36 cellular contexts compared by ENCODE assay signal in genomic region chr17:61167050-61167449, GRCh38.
"Had no signal": no experiment of that assay in that cellular context is flagged by ENCODE, and none has a peak within 500 bp of the region (broad histone marks: within the 10 kb centered on the region; RNA-seq: fewer than 3 reads in every experiment).

No MANE protein-coding gene starts in this region.

- H3K4me3 Mint-ChIP-seq: activated CD4-positive, alpha-beta memory T cell treated with anti-CD3 and anti-CD28 coated beads, Interleukin-2, amount 10 ng/mL, durations not matched to agents 7 days and 5 days; activated CD4-positive, alpha-beta T cell treated with anti-CD3 and anti-CD28 coated beads, Interleukin-2, amount 10 ng/mL, durations not matched to agents 7 days and 5 days; activated naive CD4-positive, alpha-beta T cell treated with anti-CD3 and anti-CD28 coated beads, Interleukin-2, amount 10 ng/mL, durations not matched to agents 7 days and 5 days; activated naive CD8-positive, alpha-beta T cell treated with anti-CD3 and anti-CD28 coated beads, Interleukin-2, amount 10 ng/mL, durations not matched to agents 7 days and 5 days; activated T-cell treated with anti-CD3 and anti-CD28 coated beads, Interleukin-2, amount 50 U/mL, for 24 hours; activated T-cell treated with anti-CD3 and anti-CD28 coated beads, Interleukin-2, amount 50 U/mL, for 72 hours; central memory CD8-positive, alpha-beta T cell; dendritic cell treated with granulocyte-macrophage colony-stimulating factor and Interleukin-4, amounts not matched to agents 40 ng/mL and 50 ng/mL, for 4 days; endodermal cell; T-helper 17 cell; T-helper 2 cell treated with Interferon-gamma antibody and Interleukin-4, amounts not matched to agents 5 μg/mL and 100 μg/mL, for 36 hours; WTC11 had no signal

- H3K9me3 ChIP-seq: gastrocnemius medialis had no signal

- ATAC-seq: activated naive CD4-positive, alpha-beta T cell treated with anti-CD3 and anti-CD28 coated beads, Interleukin-2, amount 50 U/mL, for 72 hours; activated T-cell treated with anti-CD3 and anti-CD28 coated beads, Interleukin-2, amount 50 U/mL, for 72 hours; esophagus mucosa; foreskin keratinocyte; gastrocnemius medialis; heart left ventricle; T-helper 17 cell; WTC11 had no signal

- H3K9me3 Mint-ChIP-seq: activated CD4-positive, alpha-beta T cell treated with anti-CD3 and anti-CD28 coated beads, Interleukin-2, amount 10 ng/mL, durations not matched to agents 7 days and 5 days; dendritic cell treated with granulocyte-macrophage colony-stimulating factor and Interleukin-4, amounts not matched to agents 40 ng/mL and 50 ng/mL, for 4 days had no signal

- DNase-seq: activated CD4-positive, alpha-beta memory T cell treated with anti-CD3 and anti-CD28 coated beads, Interleukin-2, amount 10 ng/mL, durations not matched to agents 7 days and 5 days; activated CD4-positive, alpha-beta T cell treated with anti-CD3 and anti-CD28 coated beads for 1 hour; activated CD4-positive, alpha-beta T cell treated with anti-CD3 and anti-CD28 coated beads for 4 hours; activated CD4-positive, alpha-beta T cell treated with anti-CD3 and anti-CD28 coated beads, Interleukin-2, amount 10 ng/mL, durations not matched to agents 7 days and 5 days; activated CD4-positive, alpha-beta T cell treated with anti-CD3 and anti-CD28 coated beads, Interleukin-2, amount 50 U/mL, for 4 hours; activated CD8-positive, alpha-beta memory T cell treated with anti-CD3 and anti-CD28 coated beads, Interleukin-2, amount 50 U/mL, for 48 hours; activated gamma-delta T cell; activated naive CD4-positive, alpha-beta T cell; activated naive CD4-positive, alpha-beta T cell treated with anti-CD3 and anti-CD28 coated beads, Interleukin-2, amount 10 ng/mL, durations not matched to agents 7 days and 5 days; activated naive CD8-positive, alpha-beta T cell treated with anti-CD3 and anti-CD28 coated beads, Interleukin-2, amount 10 ng/mL, durations not matched to agents 7 days and 5 days; activated T-cell treated with anti-CD3 and anti-CD28 coated beads for 4 hours; activated T-cell treated with anti-CD3 and anti-CD28 coated beads, Interleukin-2, amount 50 U/mL, for 24 hours; activated T-cell treated with anti-CD3 and anti-CD28 coated beads, Interleukin-2, amount 50 U/mL, for 72 hours; amniotic stem cell; anterior cingulate cortex; brain microvascular endothelial cell; dorsolateral prefrontal cortex; effector memory CD4-positive, alpha-beta T cell; endodermal cell; foreskin keratinocyte; gastrocnemius medialis; glutamatergic neuron; heart left ventricle; T-helper 1 cell; T-helper 17 cell; T1000 had no signal

- H3K27me3 Mint-ChIP-seq: activated CD4-positive, alpha-beta memory T cell treated with anti-CD3 and anti-CD28 coated beads, Interleukin-2, amount 10 ng/mL, durations not matched to agents 7 days and 5 days; activated CD4-positive, alpha-beta T cell treated with anti-CD3 and anti-CD28 coated beads, Interleukin-2, amount 10 ng/mL, durations not matched to agents 7 days and 5 days; activated naive CD4-positive, alpha-beta T cell treated with anti-CD3 and anti-CD28 coated beads, Interleukin-2, amount 10 ng/mL, durations not matched to agents 7 days and 5 days; activated naive CD8-positive, alpha-beta T cell treated with anti-CD3 and anti-CD28 coated beads, Interleukin-2, amount 10 ng/mL, durations not matched to agents 7 days and 5 days; activated T-cell treated with anti-CD3 and anti-CD28 coated beads, Interleukin-2, amount 50 U/mL, for 24 hours; central memory CD8-positive, alpha-beta T cell; dendritic cell treated with granulocyte-macrophage colony-stimulating factor and Interleukin-4, amounts not matched to agents 40 ng/mL and 50 ng/mL, for 4 days; T-helper 17 cell had no signal

- H3K4me1 ChIP-seq: foreskin keratinocyte, gastrocnemius medialis, heart left ventricle had no signal

- H3K4me1 Mint-ChIP-seq: activated naive CD4-positive, alpha-beta T cell treated with anti-CD3 and anti-CD28 coated beads, Interleukin-2, amount 10 ng/mL, durations not matched to agents 7 days and 5 days; activated naive CD8-positive, alpha-beta T cell treated with anti-CD3 and anti-CD28 coated beads, Interleukin-2, amount 10 ng/mL, durations not matched to agents 7 days and 5 days; central memory CD8-positive, alpha-beta T cell had no signal

- FAIRE-seq: astrocyte, bronchial epithelial cell had no signal

- H3K4me3 ChIP-seq: coronary artery, dorsolateral prefrontal cortex, gastrocnemius medialis, heart left ventricle had no signal

- H3K27ac Mint-ChIP-seq: activated CD4-positive, alpha-beta memory T cell treated with anti-CD3 and anti-CD28 coated beads, Interleukin-2, amount 10 ng/mL, durations not matched to agents 7 days and 5 days; activated CD4-positive, alpha-beta T cell treated with anti-CD3 and anti-CD28 coated beads, Interleukin-2, amount 10 ng/mL, durations not matched to agents 7 days and 5 days; activated naive CD4-positive, alpha-beta T cell treated with anti-CD3 and anti-CD28 coated beads, Interleukin-2, amount 10 ng/mL, durations not matched to agents 7 days and 5 days; activated naive CD4-positive, alpha-beta T cell treated with anti-CD3 and anti-CD28 coated beads, Interleukin-2, amount 50 U/mL, for 72 hours; activated naive CD8-positive, alpha-beta T cell treated with anti-CD3 and anti-CD28 coated beads, Interleukin-2, amount 10 ng/mL, durations not matched to agents 7 days and 5 days; activated T-cell treated with anti-CD3 and anti-CD28 coated beads, Interleukin-2, amount 50 U/mL, for 24 hours; activated T-cell treated with anti-CD3 and anti-CD28 coated beads, Interleukin-2, amount 50 U/mL, for 72 hours; dendritic cell treated with granulocyte-macrophage colony-stimulating factor and Interleukin-4, amounts not matched to agents 40 ng/mL and 50 ng/mL, for 4 days; endodermal cell; T-helper 17 cell; T-helper 2 cell treated with Interferon-gamma antibody and Interleukin-4, amounts not matched to agents 5 μg/mL and 100 μg/mL, for 36 hours; WTC11 had no signal

- H3K36me3 ChIP-seq: brain microvascular endothelial cell, gastrocnemius medialis, heart left ventricle had no signal

- H3K27ac ChIP-seq: brain microvascular endothelial cell, coronary artery, dorsolateral prefrontal cortex, foreskin keratinocyte, gastrocnemius medialis, heart left ventricle, VCaP had no signal

- H3K27me3 ChIP-seq: brain microvascular endothelial cell, dorsolateral prefrontal cortex, foreskin keratinocyte, gastrocnemius medialis, heart left ventricle had no signal
